ENCODE assay signal across 18 cellular contexts in genomic region chr3:43298292-43298691, GRCh38. TPM values are rescaled to one million over a fixed set of nuclear protein-coding genes. Genes with fewer than 3 reads are reported as not detected.
DNase-seq lines count a peak whose midpoint lies in the region; ATAC-seq and TF ChIP-seq lines count a peak whose summit lies in the region.
"Had no signal": no experiment of that assay in that cellular context is flagged by ENCODE, and none has a peak within 500 bp of the region (broad histone marks: within the 10 kb centered on the region; RNA-seq: fewer than 3 reads in every experiment).

No MANE protein-coding gene starts in this region.

- no peaks in the 10 kb centered on the region for H3K79me1 ChIP-seq in trophoblast cell (ENCODE audit: low read length)

- no peak overlapping the region for H2BK12ac ChIP-seq in trophoblast cell (ENCODE audit: low read length)

- H2AFZ ChIP-seq in Loucy (ENCODE audit: low read length) (no peak overlapping the region), trophoblast cell (ENCODE audit: insufficient read depth, low read length, poor library complexity) (no peak overlapping the region)
- H2AFZ ChIP-seq: PC-9 had no signal

- H4K12ac ChIP-seq in trophoblast cell (ENCODE audit: low read depth, low read length): no peak overlapping the region

- H3K4me3 ChIP-seq in Loucy (ENCODE audit: low read length, poor library complexity, severe bottlenecking): no peak overlapping the region
- no peak overlapping the region for H3K4me3 ChIP-seq in trophoblast cell (ENCODE audit: low read depth, low read length)
- H3K4me3 ChIP-seq in gastroesophageal sphincter: no peak overlapping the region
- H3K4me3 ChIP-seq: PC-9 had no signal

- TF ChIP-seq CTCF in Loucy (conservative IDR thresholded peaks at IDR 0.05; ENCODE audit: low read length) (no peak), gastroesophageal sphincter (IDR thresholded peaks at IDR 0.05) (no peak)

- H3K27ac Mint-ChIP-seq in T-helper 2 cell treated with Interferon-gamma antibody and Interleukin-4, amounts not matched to agents 5 μg/mL and 100 μg/mL, for 36 hours: peak overlapping the region; percentile 74

- no peak for DNase-seq in T-helper 2 cell treated with Interferon-gamma antibody and Interleukin-4, amounts not matched to agents 5 μg/mL and 100 μg/mL, for 36 hours (ENCODE audit: low spot score)
- DNase-seq in T-helper 2 cell (no peak), trophoblast cell (no peak)
- DNase-seq: 8988T; activated CD8-positive, alpha-beta memory T cell treated with anti-CD3 and anti-CD28 coated beads for 24 hours; anterior cingulate cortex; COR-L47; H7; NCI-H1694; PC-9; stimulated activated CD4-positive, alpha-beta T cell treated with anti-CD3 and anti-CD28 coated beads, Interleukin-2, amount 100 ng/mL, for 48 hours; stimulated activated naive CD4-positive, alpha-beta T cell had no signal

- H3K9me3 ChIP-seq in Loucy (ENCODE audit: insufficient read depth, low read depth, low read length) (no peaks in the 10 kb centered on the region), trophoblast cell (ENCODE audit: insufficient read depth, low read depth, low read length) (peaks cover 1% of the 10 kb centered on the region), gastroesophageal sphincter (no peaks in the 10 kb centered on the region)

- no peak overlapping the region for H2BK120ac ChIP-seq in trophoblast cell (ENCODE audit: insufficient read depth, low read length, poor library complexity)

- H3K4me1 ChIP-seq in Loucy (ENCODE audit: insufficient read depth, low read length, poor library complexity, severe bottlenecking) (peaks cover 55% of the 10 kb centered on the region), trophoblast cell (ENCODE audit: control insufficient read depth in 1 of 2, insufficient read depth in 2 of 2, low read length in 2 of 2) (peaks cover 0 to 2% of the 10 kb centered on the region in 2 experiments), gastroesophageal sphincter (peaks cover 19 to 93% (median 20%) of the 10 kb centered on the region in 3 donors)

- no peak overlapping the region for H2BK5ac ChIP-seq in trophoblast cell (ENCODE audit: low read depth, low read length, poor library complexity)

- H4K91ac ChIP-seq in trophoblast cell (ENCODE audit: low read depth, low read length): no peak overlapping the region

- no peak overlapping the region for H3K18ac ChIP-seq in trophoblast cell (ENCODE audit: low read length)

- ATAC-seq in esophagus mucosa (peak; percentile 58), gastroesophageal sphincter (no peak), GM21390 (IDR thresholded peaks at IDR 0.05; ENCODE audit: unreplicated experiment) (no peak), GM19452 (IDR thresholded peaks at IDR 0.05; ENCODE audit: unreplicated experiment) (no peak)

- no peak for TF ChIP-seq EP300 in gastroesophageal sphincter (IDR thresholded peaks at IDR 0.05)

- peak overlapping the region; percentile 90 for H3K4me2 ChIP-seq in Loucy (ENCODE audit: low read depth, low read length, poor library complexity, severe bottlenecking)
- H3K4me2 ChIP-seq in trophoblast cell (ENCODE audit: low read length): no peak overlapping the region
- H3K4me2 ChIP-seq: KMS-11, PC-9 had no signal

- H3K4me1 Mint-ChIP-seq in T-helper 2 cell treated with Interferon-gamma antibody and Interleukin-4, amounts not matched to agents 5 μg/mL and 100 μg/mL, for 36 hours (ENCODE audit: low read depth): peaks cover 70% of the 10 kb centered on the region

- no peaks in the 10 kb centered on the region for H3K9me3 Mint-ChIP-seq in T-helper 2 cell treated with Interferon-gamma antibody and Interleukin-4, amounts not matched to agents 5 μg/mL and 100 μg/mL, for 36 hours

- no CpG with 5 or more reads among the region's 2 CpGs for WGBS in trophoblast cell (ENCODE audit: extremely low coverage, insufficient coverage, insufficient read length)
- 57 to 94% methylated on average over 1 to 2 of the region's 2 CpGs for WGBS in gastroesophageal sphincter (ENCODE audit: low coverage in 1 of 2), 2 donors

- peaks cover 33% of the 10 kb centered on the region for H3K36me3 Mint-ChIP-seq in T-helper 2 cell treated with Interferon-gamma antibody and Interleukin-4, amounts not matched to agents 5 μg/mL and 100 μg/mL, for 36 hours (ENCODE audit: low read depth)

- no peak overlapping the region for H3K23ac ChIP-seq in trophoblast cell (ENCODE audit: low read length)

- no peak overlapping the region for H2AK5ac ChIP-seq in trophoblast cell (ENCODE audit: low read length)

- H3K27me3 Mint-ChIP-seq in T-helper 2 cell treated with Interferon-gamma antibody and Interleukin-4, amounts not matched to agents 5 μg/mL and 100 μg/mL, for 36 hours (ENCODE audit: low read depth): no peaks in the 10 kb centered on the region

- peak overlapping the region; percentile 27 for H3K4ac ChIP-seq in trophoblast cell (ENCODE audit: low read depth, low read length)

- no peaks in the 10 kb centered on the region for H3K27me3 ChIP-seq in Loucy (ENCODE audit: insufficient read depth, low read length, poor library complexity, severe bottlenecking)
- H3K27me3 ChIP-seq in trophoblast cell (ENCODE audit: insufficient read depth, low read length): no peaks in the 10 kb centered on the region
- no peaks in the 10 kb centered on the region for H3K27me3 ChIP-seq in gastroesophageal sphincter

- peaks cover 12% of the 10 kb centered on the region for H4K20me1 ChIP-seq in Loucy (ENCODE audit: insufficient read depth, low read length, poor library complexity, severe bottlenecking)

- no peak overlapping the region for H3K14ac ChIP-seq in trophoblast cell (ENCODE audit: low read length)

- H3K9me2 ChIP-seq in Loucy (replicated peaks; ENCODE audit: low read depth, low read length): no peaks in the 10 kb centered on the region

- H3K4me3 Mint-ChIP-seq in T-helper 2 cell treated with Interferon-gamma antibody and Interleukin-4, amounts not matched to agents 5 μg/mL and 100 μg/mL, for 36 hours: peak overlapping the region; percentile 78

- H3K27ac ChIP-seq in trophoblast cell (ENCODE audit: low read depth, low read length) (no peak overlapping the region), gastroesophageal sphincter (peak overlapping the region in 1 of 4 donors; percentile 2)
- H3K27ac ChIP-seq: KMS-11, PC-9 had no signal

- H3K9ac ChIP-seq in Loucy (ENCODE audit: low read depth, low read length, poor library complexity, severe bottlenecking) (no peak overlapping the region), trophoblast cell (ENCODE audit: low read length) (no peak overlapping the region)
- H3K9ac ChIP-seq: KMS-11 had no signal

- H3K36me3 ChIP-seq in Loucy (ENCODE audit: insufficient read depth, low read length) (peaks cover 6% of the 10 kb centered on the region; the same call in 1 of the 2 replicates), trophoblast cell (ENCODE audit: control insufficient read depth in 1 of 2, insufficient read depth in 2 of 2, low read length in 2 of 2) (peaks cover 0 to 3% of the 10 kb centered on the region in 2 experiments), gastroesophageal sphincter (peaks cover 0 to 4% of the 10 kb centered on the region in 2 donors)

- H3K79me2 ChIP-seq in Loucy (ENCODE audit: insufficient read depth, low read length): peaks cover 91% of the 10 kb centered on the region
- peaks cover 2% of the 10 kb centered on the region for H3K79me2 ChIP-seq in trophoblast cell (ENCODE audit: control insufficient read depth, insufficient read depth, low read length, poor library complexity)

- no peak for TF ChIP-seq POLR2A in gastroesophageal sphincter (IDR thresholded peaks at IDR 0.05)

- no peak overlapping the region for H4K8ac ChIP-seq in trophoblast cell (ENCODE audit: low read depth, low read length)

- peaks cover 5% of the 10 kb centered on the region; the same call in 1 of the 2 replicates for H3F3A ChIP-seq in Loucy (ENCODE audit: low read depth)

RNA-seq across cellular contexts. Expression of gene SNRK, which starts 12.0 kb away (rescaled TPM):
- total RNA-seq in esophagus mucosa (33.0 TPM), gastroesophageal sphincter (10 to 100 TPM; 42.9 to 64.0 (median 49.1) TPM)
- polyA plus RNA-seq in trophoblast cell (2013): 11.8 and 12.6 TPM in 2 replicates
